ENCODE assay signal across 8 cellular contexts in the genomic region with DNA sequence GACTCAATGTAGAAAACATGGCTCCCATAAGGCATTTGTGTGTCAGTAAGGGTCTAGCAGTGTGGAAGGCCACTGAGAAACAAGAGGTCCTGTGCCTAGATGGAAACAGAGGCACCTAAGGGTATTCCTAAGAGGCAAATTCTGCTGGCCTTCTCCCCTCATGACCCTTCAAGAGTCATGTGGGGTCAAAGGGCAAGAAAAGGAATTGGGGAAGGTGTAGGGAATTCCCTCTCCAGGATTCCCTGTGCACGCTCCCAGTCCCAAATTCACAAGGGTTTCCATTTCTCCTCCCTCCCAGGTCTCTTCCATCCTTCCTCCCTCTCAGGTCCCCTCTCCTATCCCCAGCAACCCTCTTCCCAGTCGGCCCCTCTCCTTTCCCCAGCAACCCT. TPM values are rescaled to one million over a fixed set of nuclear protein-coding genes. Genes with fewer than 3 reads are reported as not detected.
DNase-seq lines count a peak whose midpoint lies in the region; ATAC-seq and TF ChIP-seq lines count a peak whose summit lies in the region.

No MANE protein-coding gene starts in this region.

- H3K27me3 Mint-ChIP-seq in T-helper 17 cell = no peaks in the 10 kb centered on the region

- TF ChIP-seq CTCF in GM12864 (IDR thresholded peaks at IDR 0.05; ENCODE audit: low read depth, low read length, missing control alignments) = no peak
- TF ChIP-seq CTCF in fibroblast of the aortic adventitia (IDR thresholded peaks at IDR 0.05; ENCODE audit: insufficient read depth, low read length) = no peak
- TF ChIP-seq CTCF in retinal pigment epithelial cell (conservative IDR thresholded peaks at IDR 0.05; ENCODE audit: low read depth, low read length) = no peak

- H3K4me1 Mint-ChIP-seq in T-helper 17 cell = peaks cover 67% of the 10 kb centered on the region

- no peak for DNase-seq in GM12864 (ENCODE audit: low read depth)
- no peak for DNase-seq in T-helper 17 cell
- DNase-seq in fibroblast of the aortic adventitia (ENCODE audit: low read depth) = no peak
- DNase-seq in retinal pigment epithelial cell (ENCODE audit: low read depth) = no peak
- DNase-seq in NOMO-1 treated with DMSO at 0.1 percent for 48 hours (lab: John Stamatoyannopoulos, UW; ENCODE audit: unreplicated experiment) = no peak

- peak overlapping the region; percentile 98 for H3K27ac Mint-ChIP-seq in T-helper 17 cell

- no peaks in the 10 kb centered on the region for H3K9me3 ChIP-seq in T-helper 17 cell (ENCODE audit: control insufficient read depth, low read length, poor library complexity, severe bottlenecking)

- no peak for ATAC-seq in T-helper 17 cell
- ATAC-seq in HG02884 (IDR thresholded peaks at IDR 0.05; ENCODE audit: unreplicated experiment) = no peak
- no peak for ATAC-seq in HG03432 (IDR thresholded peaks at IDR 0.05; ENCODE audit: unreplicated experiment)
- ATAC-seq in GM18861 (IDR thresholded peaks at IDR 0.05; ENCODE audit: unreplicated experiment) = no peak

- H3K4me3 Mint-ChIP-seq in T-helper 17 cell = peak overlapping the region; percentile 98

- peak overlapping the region; percentile 65 for H3K4me3 ChIP-seq in GM12864 (ENCODE audit: low read depth, low read length)
- peak overlapping the region; percentile 94 for H3K4me3 ChIP-seq in fibroblast of the aortic adventitia (ENCODE audit: low read depth, low read length)
- peak overlapping the region; percentile 95 for H3K4me3 ChIP-seq in retinal pigment epithelial cell (ENCODE audit: low read length)

- peaks cover 5% of the 10 kb centered on the region for H3K36me3 Mint-ChIP-seq in T-helper 17 cell (ENCODE audit: low read depth)

RNA-seq across cellular contexts. Expression of gene AGPAT1, which starts 0.6 kb away (rescaled TPM):
- total RNA-seq in T-helper 17 cell (10 to 100 TPM; 22.7 to 54.2 TPM), fibroblast of the aortic adventitia (ENCODE audit: low replicate concordance) (19.1 and 41.1 TPM in 2 replicates)

RNA-seq across cellular contexts. Expression of gene RNF5, which starts 2.9 kb away (rescaled TPM):
- total RNA-seq in T-helper 17 cell = 10 to 100 TPM; 20.9 to 30.0 TPM
- total RNA-seq in fibroblast of the aortic adventitia (ENCODE audit: low replicate concordance) = 13.2 and 43.5 TPM in 2 replicates

RNA-seq across cellular contexts. Expression of gene AGER, which starts 8.7 kb away (rescaled TPM):
- total RNA-seq in T-helper 17 cell (10 to 100 TPM; 22.2 to 27.4 TPM), fibroblast of the aortic adventitia (ENCODE audit: low replicate concordance) (0.16 and 0.18 TPM in 2 replicates)

RNA-seq across cellular contexts. Expression of gene EGFL8, which starts 10.9 kb away (rescaled TPM):
- total RNA-seq in T-helper 17 cell (1 to 10 TPM; 9.6 to 9.7 TPM), fibroblast of the aortic adventitia (ENCODE audit: low replicate concordance) (0.16 and 0.72 TPM in 2 replicates)

RNA-seq across cellular contexts. Expression of gene PBX2, which starts 14.7 kb away (rescaled TPM):
- total RNA-seq in T-helper 17 cell (100 to 1,000 TPM; 103 to 110 TPM), fibroblast of the aortic adventitia (ENCODE audit: low replicate concordance) (6.5 and 19.6 TPM in 2 replicates)

Comparison
In these comparisons a context has a peak if more than half of its experiments do, and no peak if none do; other contexts are left out.
1. RNA of gene AGER, which starts 8.7 kb away (total RNA-seq): 22.2 to 27.4 TPM in T-helper 17 cell; 0.16 to 0.18 TPM in fibroblast of the aortic adventitia; every median in the first group is over 10 times any median in the second.
2. Peak in every context shown above with its lines, with median percentiles within 50 percentile points of each other: H3K4me3 ChIP-seq.